In the genomic region with DNA sequence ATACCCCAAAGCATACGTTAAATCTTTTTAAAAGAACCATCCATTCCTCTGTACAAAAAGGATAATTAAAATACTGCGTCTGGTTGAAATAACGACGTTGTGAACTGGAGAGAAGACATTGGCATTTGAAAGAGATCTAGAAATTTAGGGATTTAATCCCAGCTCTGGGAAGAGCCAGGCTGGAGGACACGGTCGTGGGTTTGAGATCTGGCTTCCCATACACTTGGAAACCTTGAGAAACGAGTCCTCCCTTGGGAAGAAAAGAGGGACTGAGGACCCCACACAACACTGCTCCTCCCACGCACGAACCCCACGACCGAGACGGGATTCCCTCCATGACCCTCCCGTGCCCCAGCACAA, we compare ENCODE assay signal across 8 cellular contexts. TPM values are rescaled to one million over a fixed set of nuclear protein-coding genes. Genes with fewer than 3 reads are reported as not detected.
A peak's percentile ranks its signal among the peaks of the same experiment; 100 is the strongest.
DNase-seq lines count a peak whose midpoint lies in the region; ATAC-seq and TF ChIP-seq lines count a peak whose summit lies in the region.

No MANE protein-coding gene starts in this region.

- POLR2A ChIA-PET in naive thymus-derived CD4-positive, alpha-beta T cell (lab: Charles Lee) = interaction anchor here (1.2 to 3.1 kb wide), 4 partner anchors 12 to 151 kb away, joined by 3 to 30 read pairs (median 8); a partner anchor contains a TSS

- peaks cover 9% of the 10 kb centered on the region for H3K36me3 Mint-ChIP-seq in dendritic cell treated with granulocyte-macrophage colony-stimulating factor and Interleukin-4, amounts not matched to agents 40 ng/mL and 50 ng/mL, for 4 days (ENCODE audit: low read depth)
- peaks cover 0 to 5% (median 0%) of the 10 kb centered on the region in 5 donors for H3K36me3 Mint-ChIP-seq in naive thymus-derived CD4-positive, alpha-beta T cell

- peak overlapping the region; percentile 55 for H3K27ac ChIP-seq in KOPT-K1 (ENCODE audit: low read depth, low read length, poor library complexity, severe bottlenecking)
- H3K27ac ChIP-seq in naive thymus-derived CD4-positive, alpha-beta T cell (ENCODE audit: low read depth, low read length) = peak overlapping the region; percentile 85

- DNase-seq in AG10803 (ENCODE audit: low read depth) = no peak
- no peak for DNase-seq in naive thymus-derived CD4-positive, alpha-beta T cell
- no peak for DNase-seq in stimulated activated CD4-positive, alpha-beta T cell treated with anti-CD3 and anti-CD28 coated beads, Interleukin-4, amount 100 ng/mL, for 4 hours
- DNase-seq in dedifferentiated amniotic fluid mesenchymal stem cell (ENCODE audit: extremely low spot score) = no peak
- DNase-seq in AG20443 (ENCODE audit: low spot score) = no peak

- peaks cover 9% of the 10 kb centered on the region for H3K9me3 Mint-ChIP-seq in dendritic cell treated with granulocyte-macrophage colony-stimulating factor and Interleukin-4, amounts not matched to agents 40 ng/mL and 50 ng/mL, for 4 days
- peaks cover 0 to 6% (median 0%) of the 10 kb centered on the region in 11 donors for H3K9me3 Mint-ChIP-seq in naive thymus-derived CD4-positive, alpha-beta T cell

- peaks cover 0 to 16% of the 10 kb centered on the region in 2 donors for H3K4me1 ChIP-seq in naive thymus-derived CD4-positive, alpha-beta T cell (ENCODE audit: control insufficient read depth in 2 of 2, insufficient read depth in 2 of 2, low read length in 2 of 2)

- no peaks in the 10 kb centered on the region for H3K27me3 ChIP-seq in naive thymus-derived CD4-positive, alpha-beta T cell (ENCODE audit: control insufficient read depth in 2 of 2, insufficient read depth in 2 of 2, low read length in 2 of 2)

- peak overlapping the region; percentile 84 for H3K27ac Mint-ChIP-seq in dendritic cell treated with granulocyte-macrophage colony-stimulating factor and Interleukin-4, amounts not matched to agents 40 ng/mL and 50 ng/mL, for 4 days
- H3K27ac Mint-ChIP-seq in naive thymus-derived CD4-positive, alpha-beta T cell = peak overlapping the region in 8 of 9 donors; percentile 21 to 94 (median 76)

- H3K4me3 ChIP-seq in AG10803 (ENCODE audit: low read length) = peak overlapping the region; percentile 99
- peak overlapping the region; percentile 98 for H3K4me3 ChIP-seq in naive thymus-derived CD4-positive, alpha-beta T cell (ENCODE audit: low read length)

- CTCF ChIA-PET in naive thymus-derived CD4-positive, alpha-beta T cell (lab: Charles Lee) = no interaction called here

- TF ChIP-seq CTCF in AG10803 (conservative IDR thresholded peaks at IDR 0.05; ENCODE audit: low read length) = no peak

- peak overlapping the region; percentile 96 for H3K4me3 Mint-ChIP-seq in dendritic cell treated with granulocyte-macrophage colony-stimulating factor and Interleukin-4, amounts not matched to agents 40 ng/mL and 50 ng/mL, for 4 days
- peak overlapping the region; percentile 89 to 99 (median 94) for H3K4me3 Mint-ChIP-seq in naive thymus-derived CD4-positive, alpha-beta T cell

- ATAC-seq in naive thymus-derived CD4-positive, alpha-beta T cell = no peak
- no peak for ATAC-seq in GM18873 (IDR thresholded peaks at IDR 0.05; ENCODE audit: low FRiP score, unreplicated experiment)

- peaks cover 4% of the 10 kb centered on the region for H3K27me3 Mint-ChIP-seq in dendritic cell treated with granulocyte-macrophage colony-stimulating factor and Interleukin-4, amounts not matched to agents 40 ng/mL and 50 ng/mL, for 4 days
- H3K27me3 Mint-ChIP-seq in naive thymus-derived CD4-positive, alpha-beta T cell = no peaks in the 10 kb centered on the region

- intact Hi-C loops in dendritic cell treated with granulocyte-macrophage colony-stimulating factor and Interleukin-4, amounts not matched to agents 40 ng/mL and 50 ng/mL, for 4 days (cut with micrococcal nuclease) = loop anchor here (2.0 kb wide), 1 partner anchor 43 kb away; a partner anchor contains a TSS
- intact Hi-C loops in naive thymus-derived CD4-positive, alpha-beta T cell (cut with micrococcal nuclease) = loop anchor here (1.0 to 5.0 kb wide), 9 partner anchors 11 to 321 kb away; a partner anchor contains a TSS

- no peaks in the 10 kb centered on the region for H3K9me3 ChIP-seq in KOPT-K1 (ENCODE audit: insufficient read depth, low read length, poor library complexity, severe bottlenecking)
- no peaks in the 10 kb centered on the region for H3K9me3 ChIP-seq in naive thymus-derived CD4-positive, alpha-beta T cell (ENCODE audit: control insufficient read depth in 2 of 3, low read length in 3 of 3)

- H3K4me1 Mint-ChIP-seq in dendritic cell treated with granulocyte-macrophage colony-stimulating factor and Interleukin-4, amounts not matched to agents 40 ng/mL and 50 ng/mL, for 4 days (ENCODE audit: low read depth) = peaks cover 31% of the 10 kb centered on the region
- H3K4me1 Mint-ChIP-seq in naive thymus-derived CD4-positive, alpha-beta T cell = peaks cover 28 to 44% (median 34%) of the 10 kb centered on the region in 7 donors

- no peaks in the 10 kb centered on the region for H3K36me3 ChIP-seq in KOPT-K1 (ENCODE audit: insufficient read depth, low read length)
- H3K36me3 ChIP-seq in naive thymus-derived CD4-positive, alpha-beta T cell (ENCODE audit: control insufficient read depth in 2 of 3, insufficient read depth in 3 of 3, low read length in 3 of 3) = peaks cover 0 to 6% (median 0%) of the 10 kb centered on the region in 3 experiments

RNA-seq across cellular contexts. Expression of a gene that starts 0.6 kb away (rescaled TPM):
- 1 to 10 TPM; 2.2 to 8.0 (median 5.3) TPM for total RNA-seq in naive thymus-derived CD4-positive, alpha-beta T cell
- polyA plus RNA-seq in naive thymus-derived CD4-positive, alpha-beta T cell = 1 to 10 TPM; 2.0 to 3.3 TPM

RNA-seq across cellular contexts. Expression of a gene that starts 43.2 kb away (rescaled TPM):
- total RNA-seq in naive thymus-derived CD4-positive, alpha-beta T cell = 1 to 10 TPM; 3.0 to 9.1 (median 4.1) TPM
- 1 to 10 TPM; 1.6 to 3.9 TPM for polyA plus RNA-seq in naive thymus-derived CD4-positive, alpha-beta T cell
